Comparison of ENCODE assay signal across 15 cellular contexts in genomic region chr17:64628641-64629040, GRCh38. TPM values are rescaled to one million over a fixed set of nuclear protein-coding genes. Genes with fewer than 3 reads are reported as not detected.
DNase-seq lines count a peak whose midpoint lies in the region; ATAC-seq and TF ChIP-seq lines count a peak whose summit lies in the region.
"Had no signal": no experiment of that assay in that cellular context is flagged by ENCODE, and none has a peak within 500 bp of the region (broad histone marks: within the 10 kb centered on the region; RNA-seq: fewer than 3 reads in every experiment).

No MANE protein-coding gene starts in this region.

- TF ChIP-seq CTCF in OCI-LY3 (IDR thresholded peaks at IDR 0.05; ENCODE audit: low read depth, low read length) = no peak

- H3K9me3 ChIP-seq in OCI-LY3 (ENCODE audit: insufficient read depth, low read length) = no peaks in the 10 kb centered on the region
- H3K9me3 ChIP-seq in mesodermal cell (ENCODE audit: control insufficient read depth, low read length) = no peaks in the 10 kb centered on the region
- H3K9me3 ChIP-seq: A549, SJSA1 had no signal

- no peak overlapping the region for H2AFZ ChIP-seq in OCI-LY3 (ENCODE audit: low read depth, low read length)

- H3K27ac ChIP-seq in OCI-LY3 (ENCODE audit: low read length) (no peak overlapping the region), mesodermal cell (ENCODE audit: low read depth, low read length, severe bottlenecking) (peak overlapping the region; percentile 16)
- H3K27ac ChIP-seq: A549, SJSA1 had no signal

- peaks cover 26% of the 10 kb centered on the region for H3K79me2 ChIP-seq in OCI-LY3 (ENCODE audit: low read length)

- H3K4me2 ChIP-seq in OCI-LY3 (ENCODE audit: low read length) = peak overlapping the region; percentile 63
- H3K4me2 ChIP-seq: A549 had no signal

- H3K36me3 ChIP-seq in OCI-LY3 (replicated peaks; ENCODE audit: low read depth, low read length) = no peaks in the 10 kb centered on the region
- peaks cover 69% of the 10 kb centered on the region for H3K36me3 ChIP-seq in mesodermal cell (ENCODE audit: control insufficient read depth, insufficient read depth, low read length)

- peak; percentile 62 for ATAC-seq in GM19395 (IDR thresholded peaks at IDR 0.05; ENCODE audit: unreplicated experiment)
- ATAC-seq: A549 had no signal

- peaks cover 42% of the 10 kb centered on the region for H4K20me1 ChIP-seq in OCI-LY3 (ENCODE audit: insufficient read depth, low read length)

- WGBS in mesodermal cell (ENCODE audit: insufficient coverage in 2 of 2), 2 experiments = 88 to 89% methylated on average over 1 of the region's 1 CpG

- no peaks in the 10 kb centered on the region for H3K27me3 ChIP-seq in OCI-LY3 (ENCODE audit: low read depth, low read length)
- H3K27me3 ChIP-seq: SJSA1 had no signal

- H3K4me1 ChIP-seq in OCI-LY3 (ENCODE audit: low read length) (peaks cover 14% of the 10 kb centered on the region), mesodermal cell (ENCODE audit: control insufficient read depth, insufficient read depth, low read length, poor library complexity, severe bottlenecking) (peaks cover 58% of the 10 kb centered on the region)

- H3K9ac ChIP-seq in OCI-LY3 (ENCODE audit: low read length) = no peak overlapping the region

- peak overlapping the region; percentile 52 for H3K4me3 ChIP-seq in OCI-LY3 (ENCODE audit: low read length)
- H3K4me3 ChIP-seq in mesodermal cell (ENCODE audit: extremely low read depth, insufficient read depth, low read length, poor library complexity, severe bottlenecking) = no peak overlapping the region
- H3K4me3 ChIP-seq: A549, SJSA1 had no signal

- DNase-seq in activated CD4-positive, alpha-beta T cell treated with anti-CD3 and anti-CD28 coated beads for 48 hours = peak; percentile 27
- no peak for DNase-seq in activated CD4-positive, alpha-beta T cell treated with anti-CD3 and anti-CD28 coated beads, Interleukin-2, amount 50 U/mL, for 1 hour
- DNase-seq in NCI-H226 (no peak), cortex of kidney (lab: John Stamatoyannopoulos, UW) (no peak), HT-29 (ENCODE audit: low spot score) (no peak)
- DNase-seq: anterior cingulate cortex, head of caudate nucleus, NCI-H526 treated with DMSO at 0.1 percent for 48 hours, posterior cingulate gyrus, substantia nigra had no signal

RNA-seq across cellular contexts. Expression of gene SMURF2, which starts 33.5 kb away (rescaled TPM):
- 177 TPM for polyA plus RNA-seq in mesodermal cell (2013, experiment 1 of 2)
- polyA plus RNA-seq in mesodermal cell (2013, experiment 2 of 2) = 184 TPM
- 9.5 and 10.7 TPM in 2 replicates for total RNA-seq in HT-29 (2014; rRNA removed; shearing (Covaris generic))
